28 cellular contexts compared by ENCODE assay signal in genomic region chr10:129972966-129973673, GRCh38. TPM values are rescaled to one million over a fixed set of nuclear protein-coding genes. Genes with fewer than 3 reads are reported as not detected.
DNase-seq lines count a peak whose midpoint lies in the region; FAIRE-seq and TF ChIP-seq lines count a peak whose summit lies in the region.
"Had no signal": no experiment of that assay in that cellular context is flagged by ENCODE, and none has a peak within 500 bp of the region (broad histone marks: within the 10 kb centered on the region; RNA-seq: fewer than 3 reads in every experiment).

No MANE protein-coding gene starts in this region.

- in situ Hi-C loops in GM13977 (cut with MboI; ENCODE audit: low pct_unique_long_range_greater_than_20kb, low sequenced_read_pairs, unreplicated experiment): no loop called here

- H3K4me1 Mint-ChIP-seq in CD8-positive, alpha-beta memory T cell: peaks cover 6 to 15% (median 11%) of the 10 kb centered on the region in 3 donors
- H3K4me1 Mint-ChIP-seq: activated T-helper 17 cell treated with anti-CD3 and anti-CD28 coated beads, Interleukin-2, amount 50 U/mL, for 72 hours had no signal

- no peak overlapping the region for H3K27ac ChIP-seq in kidney (ENCODE audit: low read depth in 2 of 2, low read length in 2 of 2)
- H3K27ac ChIP-seq in CD8-positive, alpha-beta memory T cell (ENCODE audit: low read depth, low read length): no peak overlapping the region
- H3K27ac ChIP-seq: 22Rv1, brain microvascular endothelial cell, upper lobe of left lung had no signal

- POLR2A ChIA-PET in CD8-positive, alpha-beta memory T cell (lab: Charles Lee): no interaction called here

- H3K27me3 ChIP-seq in adipocyte (replicated peaks; ENCODE audit: control insufficient read depth, insufficient read depth, low read length) (no peaks in the 10 kb centered on the region), skeletal muscle satellite cell (ENCODE audit: control insufficient read depth, insufficient read depth, low read length) (peaks cover 41% of the 10 kb centered on the region)
- H3K27me3 ChIP-seq in CD8-positive, alpha-beta memory T cell (ENCODE audit: insufficient read depth, low read length, poor library complexity, severe bottlenecking): peaks cover 16% of the 10 kb centered on the region

- H3K4me3 ChIP-seq in adipocyte (ENCODE audit: low read length): peak overlapping the region; percentile 72
- H3K4me3 ChIP-seq in kidney (ENCODE audit: low read length in 2 of 2): no peak overlapping the region
- H3K4me3 ChIP-seq in skeletal muscle satellite cell (ENCODE audit: low read length): no peak overlapping the region
- no peak overlapping the region for H3K4me3 ChIP-seq in CD8-positive, alpha-beta memory T cell (ENCODE audit: low read length)
- H3K4me3 ChIP-seq in foreskin fibroblast (ENCODE audit: low read depth in 1 of 2, low read length in 2 of 2): no peak overlapping the region
- H3K4me3 ChIP-seq: MG63, upper lobe of left lung had no signal

- FAIRE-seq in kidney (lab: Jason Lieb, UNC): no peak
- FAIRE-seq: colon, endometrium had no signal

- peak overlapping the region; percentile 71 for H3K9ac ChIP-seq in adipocyte (ENCODE audit: low read length)
- no peak overlapping the region for H3K9ac ChIP-seq in kidney (ENCODE audit: low read length in 2 of 2)
- H3K9ac ChIP-seq in skeletal muscle satellite cell (ENCODE audit: low read depth, low read length): no peak overlapping the region

- H3K4me3 Mint-ChIP-seq in CD8-positive, alpha-beta memory T cell: no peak overlapping the region
- H3K4me3 Mint-ChIP-seq: activated CD4-positive, alpha-beta T cell treated with anti-CD3 and anti-CD28 coated beads for 36 hours; activated T-helper 17 cell treated with anti-CD3 and anti-CD28 coated beads, Interleukin-2, amount 50 U/mL, for 72 hours; memory B cell; stimulated activated naive CD8-positive, alpha-beta T cell treated with anti-CD3 and anti-CD28 coated beads, Interleukin-15, Interleukin-2, amounts not matched to agents 100 ng/mL and 50 ng/mL, for 24 hours had no signal

- peak overlapping the region; percentile 93 for H3K4me2 ChIP-seq in skeletal muscle satellite cell (ENCODE audit: low read length)

- peak; percentile 23 for DNase-seq in DMS 273 (lab: John Stamatoyannopoulos, UW; ENCODE audit: unreplicated experiment)
- DNase-seq in DMS 273 treated with DMSO at 0.1 percent for 48 hours (lab: John Stamatoyannopoulos, UW): no peak
- DNase-seq in adipocyte (ENCODE audit: low read depth): no peak
- DNase-seq in kidney: peak; percentile 50
- no peak for DNase-seq in GM13977 (ENCODE audit: low spot score)
- DNase-seq in CD8-positive, alpha-beta memory T cell: no peak
- no peak for DNase-seq in foreskin fibroblast
- DNase-seq: activated CD4-positive, alpha-beta T cell treated with anti-CD3 and anti-CD28 coated beads for 36 hours; brain microvascular endothelial cell; Calu3; EL; GOT3; hippocampal formation; MG63; naive thymus-derived CD4-positive, alpha-beta T cell; NCI-H1417 treated with DMSO at 0.1 percent for 48 hours; NCI-H2171; NCI-H526 treated with DMSO at 0.1 percent for 48 hours; stimulated activated CD4-positive, alpha-beta T cell treated with anti-CD3 and anti-CD28 coated beads, Interleukin-4, amount 100 ng/mL, for 24 hours had no signal

- peaks cover 62 to 70% of the 10 kb centered on the region in 2 donors for H3K27me3 Mint-ChIP-seq in CD8-positive, alpha-beta memory T cell

- H3K4me1 ChIP-seq in adipocyte (ENCODE audit: control insufficient read depth, insufficient read depth, low read length) (peaks cover 22% of the 10 kb centered on the region), kidney (ENCODE audit: control insufficient read depth in 1 of 2, insufficient read depth in 1 of 2, low read depth in 1 of 2, low read length in 2 of 2) (no peaks in the 10 kb centered on the region), skeletal muscle satellite cell (ENCODE audit: control insufficient read depth, insufficient read depth, low read length) (peaks cover 13% of the 10 kb centered on the region)
- no peaks in the 10 kb centered on the region for H3K4me1 ChIP-seq in CD8-positive, alpha-beta memory T cell (ENCODE audit: insufficient read depth, low read length)

- intact Hi-C loops in kidney (cut with DNase I): no loop called here

- H3K9me3 Mint-ChIP-seq in CD8-positive, alpha-beta memory T cell: peaks cover 0 to 2% (median 0%) of the 10 kb centered on the region in 5 donors
- H3K9me3 Mint-ChIP-seq: activated T-helper 17 cell treated with anti-CD3 and anti-CD28 coated beads, Interleukin-2, amount 50 U/mL, for 72 hours; memory B cell; stimulated activated naive CD8-positive, alpha-beta T cell treated with anti-CD3 and anti-CD28 coated beads, Interleukin-15, Interleukin-2, amounts not matched to agents 100 ng/mL and 50 ng/mL, for 24 hours had no signal

- no peaks in the 10 kb centered on the region for H3K36me3 Mint-ChIP-seq in CD8-positive, alpha-beta memory T cell
- H3K36me3 Mint-ChIP-seq: memory B cell had no signal

- TF ChIP-seq CTCF in kidney (IDR thresholded peaks at IDR 0.05; ENCODE audit: borderline replicate concordance, extremely low read depth, insufficient read depth) (no peak), GM13977 (IDR thresholded peaks at IDR 0.05; ENCODE audit: extremely low read depth, insufficient read depth, missing control alignments) (no peak), foreskin fibroblast (IDR thresholded peaks at IDR 0.05; ENCODE audit: low read depth, low read length) (no peak)

- no peak overlapping the region for H3K27ac Mint-ChIP-seq in CD8-positive, alpha-beta memory T cell
- H3K27ac Mint-ChIP-seq: activated CD4-positive, alpha-beta T cell treated with anti-CD3 and anti-CD28 coated beads for 36 hours; activated T-helper 17 cell treated with anti-CD3 and anti-CD28 coated beads, Interleukin-2, amount 50 U/mL, for 72 hours; memory B cell; stimulated activated naive CD8-positive, alpha-beta T cell treated with anti-CD3 and anti-CD28 coated beads, Interleukin-15, Interleukin-2, amounts not matched to agents 100 ng/mL and 50 ng/mL, for 24 hours had no signal

- CTCF ChIA-PET in CD8-positive, alpha-beta memory T cell (lab: Charles Lee): no interaction called here

- no peaks in the 10 kb centered on the region for H3K9me3 ChIP-seq in adipocyte (ENCODE audit: control insufficient read depth, low read length)
- peaks cover 0 to 2% of the 10 kb centered on the region in 2 donors for H3K9me3 ChIP-seq in kidney (ENCODE audit: control insufficient read depth in 1 of 2, low read length in 2 of 2)
- H3K9me3 ChIP-seq in skeletal muscle satellite cell (replicated peaks; ENCODE audit: low read length): no peaks in the 10 kb centered on the region
- H3K9me3 ChIP-seq in CD8-positive, alpha-beta memory T cell (ENCODE audit: low read length): no peaks in the 10 kb centered on the region
- H3K9me3 ChIP-seq: MG63, upper lobe of left lung had no signal

- H3K36me3 ChIP-seq in adipocyte (ENCODE audit: control insufficient read depth, insufficient read depth, low read length, severe bottlenecking): no peaks in the 10 kb centered on the region
- no peaks in the 10 kb centered on the region for H3K36me3 ChIP-seq in kidney (ENCODE audit: control insufficient read depth in 1 of 2, insufficient read depth in 2 of 2, low read length in 2 of 2)
- H3K36me3 ChIP-seq in skeletal muscle satellite cell (ENCODE audit: insufficient read depth, low read length): no peaks in the 10 kb centered on the region
- H3K36me3 ChIP-seq in CD8-positive, alpha-beta memory T cell (ENCODE audit: insufficient read depth, low read length): no peaks in the 10 kb centered on the region
- H3K36me3 ChIP-seq: brain microvascular endothelial cell, MG63, upper lobe of left lung had no signal

RNA-seq across cellular contexts. Expression of gene EBF3, which starts 9.0 kb away (rescaled TPM):
- 0.98 TPM for total RNA-seq in kidney
- polyA plus RNA-seq in kidney (ENCODE audit: insufficient read depth, low read depth, low replicate concordance): 0.09 TPM
- 12.9 and 16.2 TPM in 2 replicates for total RNA-seq in skeletal muscle satellite cell (2012; rRNA removed)
- total RNA-seq in CD8-positive, alpha-beta memory T cell: not detected
- polyA plus RNA-seq in CD8-positive, alpha-beta memory T cell: not detected
- total RNA-seq: activated CD4-positive, alpha-beta T cell treated with anti-CD3 and anti-CD28 coated beads for 36 hours; activated T-helper 17 cell treated with anti-CD3 and anti-CD28 coated beads, Interleukin-2, amount 50 U/mL, for 72 hours; Calu3; kidney epithelial cell; naive thymus-derived CD4-positive, alpha-beta T cell had no signal
- polyA plus RNA-seq: naive thymus-derived CD4-positive, alpha-beta T cell had no signal

Comparison
In these comparisons a context has a peak if more than half of its experiments do, and no peak if none do; other contexts are left out.
1. DNase-seq: peak in DMS 273 (single experiment) and kidney (single experiment); none in DMS 273 treated with DMSO at 0.1 percent for 48 hours (single experiment), adipocyte (single experiment), GM13977 (single experiment), CD8-positive, alpha-beta memory T cell (0 of 5) and foreskin fibroblast (0 of 2).